ENCODE assay signal across 8 cellular contexts in the genomic region with DNA sequence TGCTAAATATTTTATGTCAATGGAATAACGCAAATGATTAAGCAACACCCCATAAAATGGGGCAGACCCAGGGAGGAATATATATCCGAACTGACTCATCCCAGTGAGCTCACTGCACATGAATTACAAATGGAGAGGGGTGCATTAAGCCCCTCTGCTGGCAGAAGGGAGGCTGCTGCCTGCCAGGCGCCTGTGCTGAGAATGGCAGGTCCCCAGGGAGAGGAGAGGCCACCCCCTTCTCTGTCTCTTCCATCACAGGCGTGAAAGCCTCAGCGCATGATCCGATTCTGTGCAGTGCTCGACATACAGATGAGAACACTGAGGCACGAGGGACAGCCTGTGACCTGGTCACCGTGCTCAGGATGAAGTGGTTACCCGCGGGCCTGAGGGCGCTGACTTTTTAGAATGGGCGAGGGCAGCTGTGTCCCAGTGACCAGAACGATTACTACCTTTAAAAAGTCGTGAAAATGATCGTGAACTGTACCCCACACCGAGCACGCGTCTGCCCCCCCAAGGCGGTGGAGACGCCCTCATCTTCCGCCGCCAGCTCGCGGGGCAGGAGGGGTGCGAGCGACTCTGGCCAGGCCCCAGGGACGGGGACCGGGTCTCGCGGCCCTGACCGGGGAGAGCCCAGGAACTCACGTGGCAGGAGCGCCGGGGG.
DNase-seq lines count a peak whose midpoint lies in the region; ATAC-seq and TF ChIP-seq lines count a peak whose summit lies in the region.
"Not testable (repeated sequence)": the region's sequence is repeated elsewhere in the genome, so short reads cannot be mapped to it uniquely, and the experiment has no call there.

No MANE protein-coding gene starts in this region.

- H3K18ac ChIP-seq in IMR-90 (ENCODE audit: low read depth, low read length): peak overlapping the region; percentile 34; the same call in 1 of the 2 replicates

- peak overlapping the region; percentile 82 for H3K56ac ChIP-seq in IMR-90 (ENCODE audit: extremely low read depth, insufficient read depth, low read length)

- H3K4me3 ChIP-seq in IMR-90 (ENCODE audit: insufficient read depth, low read depth, low read length): peak overlapping the region; percentile 49
- peak overlapping the region; percentile 57 for H3K4me3 ChIP-seq in RWPE2 (ENCODE audit: severe bottlenecking)
- H3K4me3 ChIP-seq in duodenal mucosa (ENCODE audit: low read depth in 1 of 2, low read length in 2 of 2): peak overlapping the region; percentile 61 to 71
- H3K4me3 ChIP-seq in iPS-18a (ENCODE audit: low read length): peak overlapping the region; percentile 74
- peak overlapping the region; percentile 72 for H3K4me3 ChIP-seq in suprapubic skin

- peak overlapping the region; percentile 79 for H2BK120ac ChIP-seq in IMR-90 (ENCODE audit: low read depth, low read length)

- dilution Hi-C loops in IMR-90 (cut with HindIII; ENCODE audit: low sequenced_read_pairs, unreplicated experiment): not testable (repeated sequence)

- H3K36me3 ChIP-seq in IMR-90 (ENCODE audit: control insufficient read depth, insufficient read depth, low read length); RWPE2 (ENCODE audit: low read depth); duodenal mucosa (ENCODE audit: control insufficient read depth in 1 of 2, insufficient read depth in 2 of 2, low read length in 2 of 2); iPS-18a (ENCODE audit: control insufficient read depth, low read depth, low read length); suprapubic skin: not testable (repeated sequence)

- peak overlapping the region; percentile 63 to 94 for H4K8ac ChIP-seq in IMR-90 (ENCODE audit: low read depth in 2 of 2, low read length in 2 of 2)

- H3K36me3 Mint-ChIP-seq in activated T-cell treated with anti-CD3 and anti-CD28 coated beads, Interleukin-2, amount 50 U/mL, for 72 hours (ENCODE audit: insufficient read depth in 2 of 2): not testable (repeated sequence)

- not testable (repeated sequence) for H3K9me1 ChIP-seq in IMR-90 (ENCODE audit: insufficient read depth, low read length)

- peak overlapping the region; percentile 80 for H3K9ac ChIP-seq in IMR-90 (ENCODE audit: low read depth, low read length)
- peak overlapping the region; percentile 41 to 64 for H3K9ac ChIP-seq in duodenal mucosa (ENCODE audit: low read depth in 1 of 2, low read length in 2 of 2)
- H3K9ac ChIP-seq in iPS-18a (ENCODE audit: low read length): peak overlapping the region; percentile 69

- peak overlapping the region; percentile 94 to 98 for H3K4me3 Mint-ChIP-seq in activated T-cell treated with anti-CD3 and anti-CD28 coated beads, Interleukin-2, amount 50 U/mL, for 72 hours

- not testable (repeated sequence) for H3K4me1 ChIP-seq in IMR-90 (ENCODE audit: control insufficient read depth, insufficient read depth, low read length); RWPE2 (ENCODE audit: insufficient read depth, poor library complexity, severe bottlenecking); duodenal mucosa (ENCODE audit: control insufficient read depth in 1 of 2, insufficient read depth in 2 of 2, low read length in 2 of 2); iPS-18a (ENCODE audit: control insufficient read depth, low read depth, low read length)
- peaks cover 27% of the 10 kb centered on the region for H3K4me1 ChIP-seq in suprapubic skin

- TF ChIP-seq CTCF in IMR-90 (conservative IDR thresholded peaks at IDR 0.05; ENCODE audit: low read depth, low read length); RWPE2 (IDR thresholded peaks at IDR 0.05; ENCODE audit: poor library complexity, severe bottlenecking); omental fat pad (IDR thresholded peaks at IDR 0.05); suprapubic skin (IDR thresholded peaks at IDR 0.05): not testable (repeated sequence)

- H2AK9ac ChIP-seq in IMR-90 (replicated peaks; ENCODE audit: low read depth, low read length, poor library complexity): peak overlapping the region; percentile 55

- POLR2A ChIA-PET in IMR-90 (lab: Charles Lee; ENCODE audit: unreplicated experiment): not testable (repeated sequence)

- H2BK5ac ChIP-seq in IMR-90 (ENCODE audit: low read depth, low read length, poor library complexity, severe bottlenecking): peak overlapping the region; percentile 74

- peak overlapping the region; percentile 88 for H3K4ac ChIP-seq in IMR-90 (ENCODE audit: low read depth, low read length)

- peak overlapping the region; percentile 70; the same call in 1 of the 3 replicates for H2BK15ac ChIP-seq in IMR-90 (ENCODE audit: low read depth, low read length)

- H3K27me3 ChIP-seq in IMR-90 (ENCODE audit: control insufficient read depth, insufficient read depth, low read length); RWPE2 (ENCODE audit: insufficient read depth, poor library complexity, severe bottlenecking); duodenal mucosa (ENCODE audit: control insufficient read depth in 1 of 2, insufficient read depth in 2 of 2, low read length in 2 of 2); iPS-18a (ENCODE audit: control insufficient read depth, insufficient read depth, low read length); suprapubic skin: not testable (repeated sequence)

- peak overlapping the region; percentile 86 for H2AK5ac ChIP-seq in IMR-90 (ENCODE audit: low read depth, low read length)

- H4K20me1 ChIP-seq in IMR-90 (ENCODE audit: insufficient read depth, low read length): not testable (repeated sequence)

- H3K9me3 Mint-ChIP-seq in activated T-cell treated with anti-CD3 and anti-CD28 coated beads, Interleukin-2, amount 50 U/mL, for 72 hours: not testable (repeated sequence)

- H4K5ac ChIP-seq in IMR-90 (ENCODE audit: low read depth, low read length): 0 out of 2 replicates have a peak overlapping the region, but pooled peaks have one; percentile 6

- peak overlapping the region; percentile 38 for H3K27ac Mint-ChIP-seq in activated T-cell treated with anti-CD3 and anti-CD28 coated beads, Interleukin-2, amount 50 U/mL, for 72 hours

- WGBS in IMR-90 (ENCODE audit: extremely low coverage in 2 of 2, insufficient read length in 1 of 2), 2 experiments: 0% methylated on average over 14 of the region's 35 CpGs; no CpG with 5 or more reads in 1 of the 2 experiments
- WGBS in suprapubic skin: 5% methylated on average over 13 of the region's 35 CpGs

- peak overlapping the region; percentile 90 for H4K91ac ChIP-seq in IMR-90 (ENCODE audit: insufficient read depth, low read depth, low read length)

- ATAC-seq in IMR-90 (ENCODE audit: low read depth); RWPE2 (ENCODE audit: low read depth); activated T-cell treated with anti-CD3 and anti-CD28 coated beads, Interleukin-2, amount 50 U/mL, for 72 hours (replicated peaks in 1 of 2); omental fat pad (ENCODE audit: low FRiP score): not testable (repeated sequence)

- DNase-seq in Caki2 (ENCODE audit: low read depth) (peak; percentile 47), IMR-90 (peak; percentile 75), omental fat pad (ENCODE audit: low spot score) (peak; percentile 42)
- not testable (repeated sequence) for DNase-seq in RWPE2 (ENCODE audit: low spot score); suprapubic skin (ENCODE audit: low spot score in 2 of 2)
- peak in 1 of 2 donors; percentile 3 for DNase-seq in activated T-cell treated with anti-CD3 and anti-CD28 coated beads, Interleukin-2, amount 50 U/mL, for 72 hours

- peak; percentile 88 for TF ChIP-seq POLR2A in IMR-90 (IDR thresholded peaks at IDR 0.05; ENCODE audit: low read depth, low read length)
- TF ChIP-seq POLR2A in suprapubic skin (IDR thresholded peaks at IDR 0.05): not testable (repeated sequence)

- TF ChIP-seq EP300 in suprapubic skin (IDR thresholded peaks at IDR 0.05): not testable (repeated sequence)

- H3K27me3 Mint-ChIP-seq in activated T-cell treated with anti-CD3 and anti-CD28 coated beads, Interleukin-2, amount 50 U/mL, for 72 hours (ENCODE audit: low read depth): not testable (repeated sequence)

- in situ Hi-C loops in Caki2 (cut with HindIII; ENCODE audit: low pct_unique_long_range_greater_than_20kb, low sequenced_read_pairs); IMR-90 (cut with MboI; ENCODE audit: low sequenced_read_pairs): not testable (repeated sequence)

- intact Hi-C loops in IMR-90 (cut with micrococcal nuclease): loop anchor here (10.0 kb wide), 1 partner anchor 670 kb away; no protein-coding TSS in a partner anchor

- peak overlapping the region; percentile 95; the same call in 1 of the 2 replicates for H3K23ac ChIP-seq in IMR-90 (ENCODE audit: low read depth, low read length)

- not testable (repeated sequence) for TF ChIP-seq RAD21 in IMR-90 (IDR thresholded peaks at IDR 0.05; ENCODE audit: low read length)

- peak overlapping the region; percentile 80 for H2BK20ac ChIP-seq in IMR-90 (ENCODE audit: low read depth, low read length)

- H3K14ac ChIP-seq in IMR-90 (replicated peaks; ENCODE audit: low read depth, low read length): peak overlapping the region; percentile 97

- H3K4me2 ChIP-seq in IMR-90 (ENCODE audit: low read depth, low read length): peak overlapping the region; percentile 93

- H3K27ac ChIP-seq in IMR-90 (ENCODE audit: insufficient read depth, low read length) (peak overlapping the region; percentile 89), RWPE2 (ENCODE audit: poor library complexity, severe bottlenecking) (peak overlapping the region; percentile 76), suprapubic skin (peak overlapping the region; percentile 91)
- not testable (repeated sequence) for H3K27ac ChIP-seq in duodenal mucosa (ENCODE audit: low read depth, low read length); iPS-18a (ENCODE audit: low read length)

- H2AFZ ChIP-seq in IMR-90 (replicated peaks; ENCODE audit: low read length, poor library complexity): peak overlapping the region; percentile 72

- CTCF ChIA-PET in IMR-90 (lab: Yijun Ruan, JAX): not testable (repeated sequence)

- TSS peak; percentile 41 for BruUV-seq in IMR-90 (replicated peaks; lab: Mats Ljungman, UMichigan)

- not testable (repeated sequence) for H3K4me1 Mint-ChIP-seq in activated T-cell treated with anti-CD3 and anti-CD28 coated beads, Interleukin-2, amount 50 U/mL, for 72 hours (ENCODE audit: low read depth)

- peaks cover 7 to 16% of the 10 kb centered on the region in 2 experiments; a peak in 2 of 4 replicates for H3K79me1 ChIP-seq in IMR-90 (ENCODE audit: low read depth in 1 of 2, low read length in 2 of 2)

- not testable (repeated sequence) for H3K9me3 ChIP-seq in IMR-90 (ENCODE audit: control insufficient read depth, insufficient read depth, low read length); RWPE2 (ENCODE audit: severe bottlenecking); duodenal mucosa (ENCODE audit: control insufficient read depth in 1 of 2, low read length in 2 of 2); iPS-18a (ENCODE audit: control insufficient read depth, low read depth, low read length); suprapubic skin
